In genomic region chr15:62940755-62941361, GRCh38 we compare ENCODE assay signal across 8 cellular contexts.
A peak's percentile ranks its signal among the peaks of the same experiment; 100 is the strongest.
DNase-seq lines count a peak whose midpoint lies in the region; ATAC-seq lines count a peak whose summit lies in the region.

No MANE protein-coding gene starts in this region.

- H3K4me3 Mint-ChIP-seq in effector memory CD8-positive, alpha-beta T cell = no peak overlapping the region

- no peaks in the 10 kb centered on the region for H3K36me3 Mint-ChIP-seq in effector memory CD8-positive, alpha-beta T cell (ENCODE audit: insufficient read depth)

- H3K4me1 Mint-ChIP-seq in effector memory CD8-positive, alpha-beta T cell (ENCODE audit: low read depth in 2 of 2) = peaks cover 0 to 3% of the 10 kb centered on the region in 2 donors

- H3K27ac ChIP-seq in skin epidermis = peak overlapping the region in 17 of 21 experiments; percentile 16 to 78 (median 61)

- H3K27ac Mint-ChIP-seq in effector memory CD8-positive, alpha-beta T cell = no peak overlapping the region

- H3K4me3 ChIP-seq in skin epidermis = no peak overlapping the region

- H3K27me3 Mint-ChIP-seq in effector memory CD8-positive, alpha-beta T cell = peaks cover 72 to 87% of the 10 kb centered on the region in 2 donors

- no peaks in the 10 kb centered on the region for H3K9me3 Mint-ChIP-seq in effector memory CD8-positive, alpha-beta T cell

- peak in 2 of 3 donors; percentile 3 to 16 for DNase-seq in stimulated activated CD4-positive, alpha-beta T cell treated with anti-CD3 and anti-CD28 coated beads, Interleukin-12 subunit alpha, Interleukin-12 subunit beta, amount 100 ng/mL, for 48 hours (ENCODE audit: low read depth in 2 of 3, low spot score in 1 of 3)
- DNase-seq in stimulated activated CD4-positive, alpha-beta T cell treated with anti-CD3 and anti-CD28 coated beads, Interleukin-4, amount 100 ng/mL, for 1 hour = no peak
- DNase-seq in amygdala (lab: John Stamatoyannopoulos, UW) (peak in 49 of 56 donors; percentile 12 to 83 (median 56)), hepatic stellate cell (ENCODE audit: low spot score) (peak; percentile 94), DMS153 treated with DMSO at 0.1 percent for 48 hours (lab: John Stamatoyannopoulos, UW; ENCODE audit: unreplicated experiment) (no peak)
- DNase-seq in effector memory CD8-positive, alpha-beta T cell = no peak

- ATAC-seq in effector memory CD8-positive, alpha-beta T cell (replicated peaks) = no peak
- ATAC-seq in HG03520 (IDR thresholded peaks at IDR 0.05; ENCODE audit: unreplicated experiment) = no peak

Comparison
In these comparisons a context has a peak if more than half of its experiments do, and no peak if none do; other contexts are left out.
1. DNase-seq: peak in stimulated activated CD4-positive, alpha-beta T cell treated with anti-CD3 and anti-CD28 coated beads, Interleukin-12 subunit alpha, Interleukin-12 subunit beta, amount 100 ng/mL, for 48 hours (2 of 3), amygdala (49 of 56) and hepatic stellate cell (single experiment); none in stimulated activated CD4-positive, alpha-beta T cell treated with anti-CD3 and anti-CD28 coated beads, Interleukin-4, amount 100 ng/mL, for 1 hour (single experiment), effector memory CD8-positive, alpha-beta T cell (0 of 3) and DMS153 treated with DMSO at 0.1 percent for 48 hours (single experiment).